ENCODE assay signal across 14 cellular contexts in the genomic region with DNA sequence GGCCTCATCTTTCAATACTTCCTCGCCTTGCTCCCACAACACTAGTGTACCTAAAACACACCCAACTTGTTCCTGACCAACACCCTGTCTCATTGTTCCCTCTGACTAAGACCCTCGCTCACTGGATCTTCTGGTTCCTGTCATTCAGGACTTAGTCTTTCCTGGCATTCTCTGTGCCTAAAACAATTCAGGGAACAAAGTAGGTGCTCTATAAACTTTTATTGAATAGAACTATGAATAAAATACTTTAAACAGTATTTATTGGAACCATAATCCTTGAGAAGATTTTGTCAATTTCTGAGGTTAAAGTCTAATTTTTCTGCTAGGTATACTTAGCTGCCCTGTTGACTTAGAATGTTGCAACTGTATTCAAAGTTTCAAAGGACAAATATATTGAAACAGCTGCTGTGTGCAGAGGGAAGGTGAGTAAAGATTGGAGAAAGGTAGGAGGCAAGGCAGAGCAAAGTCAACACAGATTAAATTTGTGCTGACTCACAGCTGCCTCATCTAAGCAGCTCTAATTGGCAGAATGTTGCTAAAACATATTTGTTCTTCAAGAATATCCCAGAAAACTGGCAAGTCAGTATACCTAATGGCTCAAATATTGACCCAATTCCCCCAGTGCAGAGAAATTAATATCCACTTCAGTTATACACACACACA. TPM values are rescaled to one million over a fixed set of nuclear protein-coding genes. Genes with fewer than 3 reads are reported as not detected.
DNase-seq lines count a peak whose midpoint lies in the region; ATAC-seq and TF ChIP-seq lines count a peak whose summit lies in the region.
"Had no signal": no experiment of that assay in that cellular context is flagged by ENCODE, and none has a peak within 500 bp of the region (broad histone marks: within the 10 kb centered on the region; RNA-seq: fewer than 3 reads in every experiment).

No MANE protein-coding gene starts in this region.

- H3K9me3 ChIP-seq in adrenal gland (replicated peaks in 1 of 3): no peaks in the 10 kb centered on the region
- H3K9me3 ChIP-seq: esophagus muscularis mucosa had no signal

- H3K27me3 ChIP-seq in adrenal gland: no peaks in the 10 kb centered on the region
- H3K27me3 ChIP-seq: esophagus muscularis mucosa, tibial nerve had no signal

- WGBS in adrenal gland, 4 donors: 84 to 96% (median 93%) methylated on average over 2 of the region's 2 CpGs
- WGBS in lower leg skin, 2 donors: 81 to 83% methylated on average over 2 of the region's 2 CpGs

- H3K4me3 ChIP-seq in adrenal gland (no peak overlapping the region), lower leg skin (ENCODE audit: low read depth, poor library complexity, severe bottlenecking) (no peak overlapping the region)
- H3K4me3 ChIP-seq: esophagus muscularis mucosa, tibial nerve had no signal

- ATAC-seq in GM19328 (IDR thresholded peaks at IDR 0.05; ENCODE audit: unreplicated experiment) (no peak), GM21526 (IDR thresholded peaks at IDR 0.05; ENCODE audit: low FRiP score, unreplicated experiment) (no peak), sciatic nerve (no peak)

- intact Hi-C loops in adrenal gland (cut with DNase I): no loop called here
- intact Hi-C loops in lower leg skin (cut with DNase I; ENCODE audit: low total_unique reads): no loop called here
- intact Hi-C loops in sciatic nerve (cut with DNase I): no loop called here

- TF ChIP-seq CTCF in adrenal gland (IDR thresholded peaks at IDR 0.05) (no peak), lower leg skin (IDR thresholded peaks at IDR 0.05) (no peak)

- peak overlapping the region; percentile 9 to 85 (median 61) for H3K27ac ChIP-seq in adrenal gland
- H3K27ac ChIP-seq: esophagus muscularis mucosa had no signal

- DNase-seq in SIG-M5 treated with dmso at 0.1 percent for 504 hours (lab: John Stamatoyannopoulos, UW; ENCODE audit: unreplicated experiment) (peak; percentile 10), SIG-M5 (lab: John Stamatoyannopoulos, UW) (no peak), adrenal gland (peak in 2 of 7 donors; percentile 15 to 26), kidney tubule cell (ENCODE audit: low spot score) (peak; percentile 43), lower leg skin (ENCODE audit: low spot score in 2 of 2) (no peak), sciatic nerve (ENCODE audit: low spot score) (no peak)
- DNase-seq: activated naive CD4-positive, alpha-beta T cell treated with anti-CD3 and anti-CD28 coated beads, Interleukin-2, amount 10 ng/mL, durations not matched to agents 7 days and 5 days; NCI-H524; stimulated activated CD4-positive, alpha-beta T cell treated with anti-CD3 and anti-CD28 coated beads, Interleukin-2, amount 100 ng/mL, for 24 hours had no signal

- TF ChIP-seq POLR2A in adrenal gland (IDR thresholded peaks at IDR 0.05): no peak
- TF ChIP-seq POLR2A in lower leg skin (IDR thresholded peaks at IDR 0.05): no peak

- peaks cover 10 to 31% of the 10 kb centered on the region in 2 donors for H3K4me1 ChIP-seq in adrenal gland (replicated peaks in 1 of 2)
- H3K4me1 ChIP-seq: esophagus muscularis mucosa had no signal

- H3K36me3 ChIP-seq in adrenal gland (replicated peaks in 1 of 2): no peaks in the 10 kb centered on the region
- H3K36me3 ChIP-seq: esophagus muscularis mucosa, tibial nerve had no signal

RNA-seq across cellular contexts. Expression of gene GSTA2, which starts 37.6 kb away (rescaled TPM):
- total RNA-seq in adrenal gland (1 to 10 TPM in 7 of 8 donors, under 1 TPM in 1; 0.46 to 4.9 (median 1.8) TPM), lower leg skin (not detected), sciatic nerve (not detected)
- polyA plus RNA-seq in adrenal gland: 1 to 10 TPM in 2 of 3 donors, under 1 TPM in 1; 0.32 to 8.4 (median 2.0) TPM
- total RNA-seq: esophagus muscularis mucosa, tibial nerve had no signal
- polyA plus RNA-seq: AG04450 had no signal

RNA-seq across cellular contexts. Expression of gene TMEM14A, which starts 54.7 kb away (rescaled TPM):
- total RNA-seq in adrenal gland (10 to 100 TPM; 26.7 to 70.9 (median 51.0) TPM), lower leg skin (1 to 10 TPM; 6.2 to 9.3 (median 8.5) TPM), sciatic nerve (29.6 TPM)
- polyA plus RNA-seq in adrenal gland: 10 to 100 TPM; 12.9 to 63.2 (median 25.1) TPM

Comparison
In these comparisons a context has a peak if more than half of its experiments do, and no peak if none do; other contexts are left out.
1. DNase-seq: peak in SIG-M5 treated with dmso at 0.1 percent for 504 hours (single experiment) and kidney tubule cell (single experiment); none in SIG-M5 (single experiment), lower leg skin (0 of 2) and sciatic nerve (single experiment).